ENCODE assay signal across 23 cellular contexts in genomic region chr6:3986241-3986640, GRCh38.
"Had no signal": no experiment of that assay in that cellular context is flagged by ENCODE, and none has a peak within 500 bp of the region (broad histone marks: within the 10 kb centered on the region; RNA-seq: fewer than 3 reads in every experiment).

No MANE protein-coding gene starts in this region.

- H3K9me3 ChIP-seq: esophagus muscularis mucosa, gastrocnemius medialis, psoas muscle, testis, tibial nerve, upper lobe of right lung, vagina had no signal

- H3K27me3 Mint-ChIP-seq: natural killer cell treated with Interleukin-12 subunit alpha and Interleukin-12 subunit beta and Interleukin-15 and Interleukin-18, amount 100 ng/mL, for 72 hours; stimulated activated memory B cell treated with anti-CD40 and anti-IgM and Interleukin-4, amounts not matched to agents 10 μg/mL and 1 μg/mL and 100 μg/mL, for 72 hours; stimulated activated naive CD8-positive, alpha-beta T cell treated with anti-CD3 and anti-CD28 coated beads, Interleukin-15, Interleukin-2, amounts not matched to agents 100 ng/mL and 50 ng/mL, for 24 hours had no signal

- H3K27ac ChIP-seq: dorsolateral prefrontal cortex, epithelial cell of prostate, esophagus muscularis mucosa, gastrocnemius medialis, psoas muscle, spleen, testis, tibial nerve, upper lobe of right lung, vagina had no signal

- H3K4me1 ChIP-seq: testis had no signal

- ATAC-seq: gastrocnemius medialis; natural killer cell treated with Interleukin-12 subunit alpha and Interleukin-12 subunit beta and Interleukin-15 and Interleukin-18, amount 100 ng/mL, for 72 hours; sciatic nerve; stimulated activated memory B cell treated with anti-CD40 and anti-IgM and Interleukin-4, amounts not matched to agents 10 μg/mL and 1 μg/mL and 100 μg/mL, for 72 hours; upper lobe of right lung had no signal

- H3K27ac Mint-ChIP-seq: natural killer cell treated with Interleukin-12 subunit alpha and Interleukin-12 subunit beta and Interleukin-15 and Interleukin-18, amount 100 ng/mL, for 72 hours; stimulated activated memory B cell treated with anti-CD40 and anti-IgM and Interleukin-4, amounts not matched to agents 10 μg/mL and 1 μg/mL and 100 μg/mL, for 72 hours; stimulated activated naive CD8-positive, alpha-beta T cell treated with anti-CD3 and anti-CD28 coated beads, Interleukin-15, Interleukin-2, amounts not matched to agents 100 ng/mL and 50 ng/mL, for 24 hours had no signal

- DNase-seq: cortex of kidney; dorsolateral prefrontal cortex; effector CD8-positive, alpha-beta T cell; gastrocnemius medialis; islet precursor cell; mammary epithelial cell; midbrain; psoas muscle; retina; spleen; stimulated activated CD4-positive, alpha-beta T cell treated with anti-CD3 and anti-CD28 coated beads, Interleukin-15, amount 100 ng/mL, for 24 hours; stimulated activated CD4-positive, alpha-beta T cell treated with anti-CD3 and anti-CD28 coated beads, Interleukin-1b, Interleukin-23, amount 100 ng/mL, for 48 hours; stimulated activated CD4-positive, alpha-beta T cell treated with anti-CD3 and anti-CD28 coated beads, Interleukin-4, amount 100 ng/mL, for 24 hours; testis; upper lobe of right lung had no signal

- H3K4me3 ChIP-seq: dorsolateral prefrontal cortex, esophagus muscularis mucosa, gastrocnemius medialis, psoas muscle, spleen, testis, tibial nerve, upper lobe of right lung, vagina had no signal

- H3K9me3 Mint-ChIP-seq: natural killer cell treated with Interleukin-12 subunit alpha and Interleukin-12 subunit beta and Interleukin-15 and Interleukin-18, amount 100 ng/mL, for 72 hours; stimulated activated naive CD8-positive, alpha-beta T cell treated with anti-CD3 and anti-CD28 coated beads, Interleukin-15, Interleukin-2, amounts not matched to agents 100 ng/mL and 50 ng/mL, for 24 hours had no signal

- H3K4me3 Mint-ChIP-seq: natural killer cell treated with Interleukin-12 subunit alpha and Interleukin-12 subunit beta and Interleukin-15 and Interleukin-18, amount 100 ng/mL, for 72 hours; stimulated activated memory B cell treated with anti-CD40 and anti-IgM and Interleukin-4, amounts not matched to agents 10 μg/mL and 1 μg/mL and 100 μg/mL, for 72 hours; stimulated activated naive CD8-positive, alpha-beta T cell treated with anti-CD3 and anti-CD28 coated beads, Interleukin-15, Interleukin-2, amounts not matched to agents 100 ng/mL and 50 ng/mL, for 24 hours had no signal

- H3K36me3 ChIP-seq: esophagus muscularis mucosa, gastrocnemius medialis, tibial nerve, upper lobe of right lung, vagina had no signal

- H3K27me3 ChIP-seq: dorsolateral prefrontal cortex, esophagus muscularis mucosa, gastrocnemius medialis, spleen, testis, tibial nerve, upper lobe of right lung, vagina had no signal
